Comparison of ENCODE assay signal across 10 cellular contexts in genomic region chr11:68371176-68372041, GRCh38. TPM values are rescaled to one million over a fixed set of nuclear protein-coding genes. Genes with fewer than 3 reads are reported as not detected.
DNase-seq lines count a peak whose midpoint lies in the region; ATAC-seq and TF ChIP-seq lines count a peak whose summit lies in the region.
"Had no signal": no experiment of that assay in that cellular context is flagged by ENCODE, and none has a peak within 500 bp of the region (broad histone marks: within the 10 kb centered on the region; RNA-seq: fewer than 3 reads in every experiment).

No MANE protein-coding gene starts in this region.

- peaks cover 8% of the 10 kb centered on the region for H3K36me3 ChIP-seq in thoracic aorta

- H3K4me3 ChIP-seq in thoracic aorta: no peak overlapping the region

- peak; percentile 39 for ATAC-seq in GM19397 (IDR thresholded peaks at IDR 0.05; ENCODE audit: unreplicated experiment)
- peak; percentile 25 for ATAC-seq in left lobe of liver
- no peak for ATAC-seq in thoracic aorta (ENCODE audit: insufficient number of reproducible peaks, low FRiP score, low read depth)
- ATAC-seq in HG03460 (IDR thresholded peaks at IDR 0.05; ENCODE audit: unreplicated experiment): no peak

- H3K9me3 ChIP-seq in thoracic aorta: no peaks in the 10 kb centered on the region

- peak overlapping the region; percentile 96 to 97 for H3K27ac ChIP-seq in thoracic aorta

- H3K27me3 ChIP-seq in thoracic aorta (replicated peaks; ENCODE audit: insufficient read depth): no peaks in the 10 kb centered on the region

- peak; percentile 10 for TF ChIP-seq CTCF in thoracic aorta (IDR thresholded peaks at IDR 0.05)

- DNase-seq in amniotic epithelial cell (ENCODE audit: low read depth) (peak; percentile 78), left lobe of liver (ENCODE audit: low spot score) (no peak), thoracic aorta (ENCODE audit: low spot score) (no peak), SIG-M5 (lab: John Stamatoyannopoulos, UW) (no peak)
- no peak for DNase-seq in stimulated activated CD4-positive, alpha-beta T cell treated with anti-CD3 and anti-CD28 coated beads, Interleukin-12 subunit alpha, Interleukin-12 subunit beta, amount 100 ng/mL, for 4 hours
- DNase-seq in activated naive CD4-positive, alpha-beta T cell treated with Interleukin-2 at 50 U/mL for 16 hours: no peak
- DNase-seq: activated naive CD8-positive, alpha-beta T cell treated with anti-CD3 and anti-CD28 coated beads for 36 hours; GDM1 had no signal

- H3K4me1 ChIP-seq in thoracic aorta (ENCODE audit: control insufficient read depth in 1 of 2, low read depth in 2 of 2): peaks cover 58 to 72% of the 10 kb centered on the region in 2 donors

RNA-seq across cellular contexts. Expression of gene LRP5, which starts 59.0 kb away (rescaled TPM):
- 114 TPM for total RNA-seq in left lobe of liver
- total RNA-seq in thoracic aorta: 10 to 100 TPM; 67.2 to 99.1 TPM

Comparison
In these comparisons a context has a peak if more than half of its experiments do, and no peak if none do; other contexts are left out.
1. ATAC-seq: peak in GM19397 (single experiment) and left lobe of liver (single experiment); none in thoracic aorta (single experiment) and HG03460 (single experiment).